8 cellular contexts compared by ENCODE assay signal in the genomic region with DNA sequence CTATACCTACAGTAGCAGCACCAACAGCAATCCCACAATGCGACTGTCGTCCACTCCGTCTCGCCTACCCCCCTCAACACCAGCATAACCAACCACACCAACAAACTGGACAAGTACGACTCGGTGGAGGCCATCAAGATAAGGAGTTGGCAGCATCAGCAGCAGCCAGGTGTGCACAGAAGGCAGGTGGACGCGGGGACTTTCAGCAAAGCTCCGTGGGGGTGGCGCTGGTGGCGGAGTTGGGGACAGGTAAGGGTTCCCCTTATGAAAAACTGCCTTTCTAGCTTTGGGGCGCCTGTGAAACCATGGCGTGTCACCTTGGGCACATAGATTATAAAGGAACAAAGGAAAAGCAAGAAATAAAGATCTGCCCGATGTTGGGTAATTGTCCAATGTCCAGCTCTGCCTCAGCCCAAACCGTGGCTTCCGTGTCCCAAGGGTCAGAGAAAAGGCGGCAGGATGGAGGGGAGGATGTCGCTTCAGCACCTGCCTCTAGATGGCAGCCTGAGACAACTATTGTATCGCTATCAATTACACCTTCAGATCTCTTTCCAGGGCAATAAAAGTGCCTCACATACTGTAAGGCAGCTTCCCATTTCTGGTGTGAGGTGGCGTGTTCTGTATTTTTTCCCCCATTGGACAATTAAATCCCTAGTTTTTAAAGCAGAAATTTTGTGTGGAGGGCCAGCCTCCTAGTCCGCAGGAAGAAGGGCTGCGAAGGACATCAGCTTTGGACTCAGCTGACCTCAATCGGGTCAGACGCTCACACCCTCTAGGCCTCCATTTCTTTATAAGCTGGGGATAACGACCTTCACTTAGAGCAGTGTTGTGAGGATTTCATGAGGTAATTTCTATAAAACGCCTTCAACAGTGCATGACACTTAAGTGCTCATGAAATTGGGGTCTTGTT. TPM values are rescaled to one million over a fixed set of nuclear protein-coding genes. Genes with fewer than 3 reads are reported as not detected.
DNase-seq lines count a peak whose midpoint lies in the region; ATAC-seq, FAIRE-seq and TF ChIP-seq lines count a peak whose summit lies in the region.

No MANE protein-coding gene starts in this region.

- no peak for DNase-seq in Right ventricle myocardium inferior (ENCODE audit: missing footprints)
- no peak for DNase-seq in cardiac septum (ENCODE audit: low spot score)
- peak; percentile 75 for DNase-seq in NB4 (ENCODE audit: low read depth)
- DNase-seq in SHP77 (lab: John Stamatoyannopoulos, UW) = peak; percentile 63 to 74
- peak; percentile 65 for DNase-seq in MCF 10A (ENCODE audit: unreplicated experiment)
- no peak for DNase-seq in keratinocyte (ENCODE audit: low read depth, low spot score)
- peak; percentile 4 to 28 for DNase-seq in stimulated activated CD4-positive, alpha-beta T cell treated with anti-CD3 and anti-CD28 coated beads, Interleukin-4, amount 100 ng/mL, for 48 hours (ENCODE audit: low read depth in 2 of 2)

- H3K27ac Mint-ChIP-seq in MCF 10A (ENCODE audit: low read depth, unreplicated experiment) = no peak overlapping the region

- H3K4me1 Mint-ChIP-seq in MCF 10A (ENCODE audit: insufficient read depth, unreplicated experiment) = no peaks in the 10 kb centered on the region

- no peaks in the 10 kb centered on the region for H3K36me3 ChIP-seq in keratinocyte (ENCODE audit: control insufficient read depth in 2 of 2, extremely low read depth in 1 of 2, insufficient read depth in 2 of 2, low read length in 2 of 2)

- no peaks in the 10 kb centered on the region for H3K9me1 ChIP-seq in keratinocyte (ENCODE audit: control insufficient read depth, extremely low read depth, insufficient read depth, low read length)

- TF ChIP-seq POLR2A in NB4 (IDR thresholded peaks at IDR 0.05; ENCODE audit: extremely low read depth, insufficient read length) = no peak

- no peaks in the 10 kb centered on the region for H3K4me1 ChIP-seq in keratinocyte (ENCODE audit: control insufficient read depth, extremely low read depth, insufficient read depth, low read length)

- intact Hi-C loops in Right ventricle myocardium inferior (cut with DNase I) = loop anchor here (10.0 kb wide), 1 partner anchor 1277 kb away; no protein-coding TSS in a partner anchor
- intact Hi-C loops in cardiac septum (cut with DNase I) = no loop called here
- intact Hi-C loops in MCF 10A (cut with micrococcal nuclease) = loop anchor here (2.0 to 5.0 kb wide), 3 partner anchors 415 to 1280 kb away; no protein-coding TSS in a partner anchor

- BruUV-seq in MCF 10A (replicated peaks; lab: Mats Ljungman, UMichigan) = no TSS peak

- FAIRE-seq in keratinocyte (lab: Jason Lieb, UNC) = peak; percentile 44

- no peak overlapping the region for H3K4me3 Mint-ChIP-seq in MCF 10A (ENCODE audit: unreplicated experiment)

- CTCF ChIA-PET in MCF 10A (lab: Yijun Ruan, JAX) = interaction anchor here (0.5 to 3.6 kb wide), 43 partner anchors 9 to 1723 kb away, joined by 3 to 38 read pairs (median 4); no protein-coding TSS in a partner anchor

- POLR2A ChIA-PET in MCF 10A (lab: Yijun Ruan, JAX) = interaction anchor here (1.0 kb wide), 1 partner anchor 23 kb away, joined by 3 read pairs; no protein-coding TSS in a partner anchor

- H3K9me3 ChIP-seq in keratinocyte (ENCODE audit: control insufficient read depth, low read depth, low read length) = no peaks in the 10 kb centered on the region

- H3K9ac ChIP-seq in keratinocyte (ENCODE audit: control insufficient read depth, extremely low read depth, insufficient read depth, low read length) = no peak overlapping the region

- no peak overlapping the region for H3K27ac ChIP-seq in keratinocyte (ENCODE audit: control insufficient read depth, insufficient read depth, low read length)

- no peaks in the 10 kb centered on the region for H3K79me2 ChIP-seq in keratinocyte (ENCODE audit: control insufficient read depth, insufficient read depth, low read length)

- no peaks in the 10 kb centered on the region for H3K36me3 Mint-ChIP-seq in MCF 10A (ENCODE audit: insufficient read depth, unreplicated experiment)

- H3K9me3 Mint-ChIP-seq in MCF 10A (ENCODE audit: unreplicated experiment) = no peaks in the 10 kb centered on the region

- H3K27me3 Mint-ChIP-seq in MCF 10A (ENCODE audit: insufficient read depth, unreplicated experiment) = peaks cover 10% of the 10 kb centered on the region

- ATAC-seq in Right ventricle myocardium inferior (peak; percentile 60), HG02571 (IDR thresholded peaks at IDR 0.05; ENCODE audit: unreplicated experiment) (peak; percentile 83)

- H3K4me2 ChIP-seq in keratinocyte (ENCODE audit: control insufficient read depth, extremely low read depth, insufficient read depth, low read depth, low read length) = no peak overlapping the region

- no peaks in the 10 kb centered on the region for H4K20me1 ChIP-seq in keratinocyte (ENCODE audit: control insufficient read depth, extremely low read depth, insufficient read depth, low read length)

- peak; percentile 83 for TF ChIP-seq CTCF in NB4 (IDR thresholded peaks at IDR 0.05; ENCODE audit: low read depth, low read length)
- TF ChIP-seq CTCF in MCF 10A (IDR thresholded peaks at IDR 0.05; ENCODE audit: unreplicated experiment) = peak; percentile 63
- peak; percentile 85 to 94 (median 85) for TF ChIP-seq CTCF in keratinocyte (optimal IDR thresholded peaks at IDR 0.05 in 1 of 3, IDR thresholded peaks at IDR 0.05 in 1 of 3, conservative IDR thresholded peaks at IDR 0.05 in 1 of 3; ENCODE audit: extremely low read depth in 1 of 3, insufficient read depth in 2 of 3, low read length in 3 of 3)

- H2AFZ ChIP-seq in keratinocyte (ENCODE audit: control insufficient read depth, low read length) = no peak overlapping the region

- H3K4me3 ChIP-seq in NB4 (ENCODE audit: low read depth, low read length) = no peak overlapping the region
- no peak overlapping the region for H3K4me3 ChIP-seq in keratinocyte (ENCODE audit: control insufficient read depth in 2 of 3, extremely low read depth in 1 of 3, insufficient read depth in 2 of 3, low read depth in 1 of 3, low read length in 3 of 3)

- peaks cover 3% of the 10 kb centered on the region for H3K27me3 ChIP-seq in keratinocyte (ENCODE audit: control insufficient read depth, extremely low read depth, insufficient read depth, low read length)

- dilution Hi-C loops in keratinocyte (cut with MboI; ENCODE audit: extremely low pct_ligation_motif_present, low sequenced_read_pairs) = no loop called here

RNA-seq across cellular contexts. Expression of a gene that starts 58.8 kb away (rescaled TPM):
- 32.2 TPM for total RNA-seq in Right ventricle myocardium inferior
- 37.2 TPM for total RNA-seq in cardiac septum
- 46.6 and 88.6 TPM in 2 replicates for total RNA-seq in MCF 10A (2022)
- 45.5 to 50.1 TPM (median 49.2 TPM) in 3 replicates for polyA plus RNA-seq in keratinocyte
- polyA plus RNA-seq in keratinocyte (2011; ENCODE audit: low read depth) = 18.1 TPM
- 34.1 and 48.6 TPM in 2 replicates for polyA plus RNA-seq in keratinocyte (2011; cell fraction: cytosol; rRNA removed)
- 69.1 and 74.7 TPM in 2 replicates for polyA plus RNA-seq in keratinocyte (2011; cell fraction: nucleus; rRNA removed)
- polyA plus RNA-seq in keratinocyte (2012; ENCODE audit: low replicate concordance) = 17.0 and 29.1 TPM in 2 replicates
- 57.6 to 98.8 TPM (median 73.5 TPM) in 3 replicates for polyA minus RNA-seq in keratinocyte
- polyA minus RNA-seq in keratinocyte (2011; cell fraction: cytosol; rRNA and poly(A)+ RNA removed) = 36.6 TPM
- polyA minus RNA-seq in keratinocyte (2011; cell fraction: nucleus; rRNA and poly(A)+ RNA removed) = 35.2 and 42.4 TPM in 2 replicates

RNA-seq across cellular contexts. Expression of a gene that starts 58.9 kb away (rescaled TPM):
- total RNA-seq in Right ventricle myocardium inferior (7.9 TPM), cardiac septum (4.7 TPM), MCF 10A (2022) (7.8 and 7.9 TPM in 2 replicates)
- 8.0 to 13.8 TPM (median 13.5 TPM) in 3 replicates for polyA plus RNA-seq in keratinocyte
- polyA plus RNA-seq in keratinocyte (2011; ENCODE audit: low read depth) = 12.9 TPM
- 5.8 and 10.2 TPM in 2 replicates for polyA plus RNA-seq in keratinocyte (2011; cell fraction: cytosol; rRNA removed)
- 11.8 and 16.3 TPM in 2 replicates for polyA plus RNA-seq in keratinocyte (2011; cell fraction: nucleus; rRNA removed)
- polyA plus RNA-seq in keratinocyte (2012; ENCODE audit: low replicate concordance) = 5.0 and 8.3 TPM in 2 replicates
- 1.2 to 9.9 TPM (median 4.7 TPM) in 3 replicates for polyA minus RNA-seq in keratinocyte
- polyA minus RNA-seq in keratinocyte (2011; cell fraction: cytosol; rRNA and poly(A)+ RNA removed) = 7.5 TPM
- polyA minus RNA-seq in keratinocyte (2011; cell fraction: nucleus; rRNA and poly(A)+ RNA removed) = 3.4 and 7.9 TPM in 2 replicates

Comparison
In these comparisons a context has a peak if more than half of its experiments do, and no peak if none do; other contexts are left out.
1. DNase-seq: peak in NB4 (single experiment), SHP77 (2 of 2), MCF 10A (single experiment) and stimulated activated CD4-positive, alpha-beta T cell treated with anti-CD3 and anti-CD28 coated beads, Interleukin-4, amount 100 ng/mL, for 48 hours (2 of 2); none in Right ventricle myocardium inferior (single experiment), cardiac septum (single experiment) and keratinocyte (single experiment).
2. Peak in every context shown above with its lines, with median percentiles within 50 percentile points of each other: CTCF ChIP-seq.